In the genomic region with DNA sequence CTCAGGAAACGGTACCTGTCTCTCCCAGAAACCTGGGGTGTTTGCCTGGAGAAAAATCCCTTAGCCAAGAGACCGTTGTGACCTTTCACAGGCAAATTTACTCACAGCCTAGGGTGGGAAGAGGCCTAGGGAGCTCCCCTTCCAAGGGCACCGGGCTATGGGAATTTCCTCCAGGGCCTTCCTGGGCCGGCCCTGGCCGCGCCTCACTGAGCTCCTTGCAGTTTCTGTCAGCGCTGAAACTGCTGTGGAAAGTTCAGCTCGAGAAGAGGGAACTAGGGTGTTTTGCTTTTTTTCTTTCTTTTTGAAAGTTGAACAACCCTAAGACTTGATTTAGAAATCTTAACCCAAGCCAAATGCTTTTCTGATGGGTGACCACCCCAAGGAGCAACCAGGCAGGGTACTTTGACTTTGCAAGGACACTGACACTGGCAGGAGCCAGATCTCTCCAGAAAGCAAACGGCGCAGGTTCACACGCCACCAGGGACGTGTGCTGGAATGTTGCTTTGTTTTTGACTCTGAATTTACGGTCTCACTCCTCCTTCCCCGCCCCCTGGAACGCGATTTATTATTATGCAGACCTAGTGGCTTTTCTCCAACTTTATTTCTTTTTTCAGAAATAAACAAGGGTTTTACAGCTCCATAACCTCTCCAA, we compare ENCODE assay signal across 8 cellular contexts.
DNase-seq lines count a peak whose midpoint lies in the region; ATAC-seq and TF ChIP-seq lines count a peak whose summit lies in the region.

No MANE protein-coding gene starts in this region.

- H3K36me3 ChIP-seq in HCT116 (ENCODE audit: control insufficient read depth in 1 of 2, insufficient read depth in 2 of 2, low read length in 2 of 2) (no peaks in the 10 kb centered on the region), Peyer's patch (no peaks in the 10 kb centered on the region)

- H3K9me3 ChIP-seq in HCT116 (ENCODE audit: control insufficient read depth in 1 of 2, insufficient read depth in 1 of 2, low read depth in 1 of 2, low read length in 2 of 2) (no peaks in the 10 kb centered on the region), Peyer's patch (no peaks in the 10 kb centered on the region)

- H3K27me3 ChIP-seq in HCT116 (ENCODE audit: insufficient read depth, low read length), result no peaks in the 10 kb centered on the region
- H3K27me3 ChIP-seq in Peyer's patch, result no peaks in the 10 kb centered on the region

- TF ChIP-seq POLR2A in HCT116 (IDR thresholded peaks at IDR 0.05; ENCODE audit: borderline replicate concordance, extremely low read depth, insufficient read depth, insufficient read length) (no peak), Peyer's patch (IDR thresholded peaks at IDR 0.05) (no peak)

- H3K27ac ChIP-seq in HCT116 (ENCODE audit: low read depth, low read length) (no peak overlapping the region), Peyer's patch (peak overlapping the region; percentile 64 to 84 (median 69))

- CTCF ChIA-PET in HCT116 (lab: Charles Lee), result interaction anchor here (1.6 kb wide), 1 partner anchor 277 kb away, joined by 3 read pairs; no protein-coding TSS in a partner anchor

- no peak for TF ChIP-seq CTCF in GM12864 (IDR thresholded peaks at IDR 0.05; ENCODE audit: low read depth, low read length, missing control alignments)
- no peak for TF ChIP-seq CTCF in HCT116 (IDR thresholded peaks at IDR 0.05 in 2 of 3, conservative IDR thresholded peaks at IDR 0.05 in 1 of 3; ENCODE audit: borderline replicate concordance in 1 of 3, insufficient read depth in 1 of 3, low read depth in 2 of 3, low read length in 2 of 3)
- peak in 1 of 6 experiments; percentile 5 for TF ChIP-seq CTCF in Peyer's patch (IDR thresholded peaks at IDR 0.05)

- no TSS peak for BruUV-seq in HCT116 (replicated peaks; lab: Mats Ljungman, UMichigan)

- no peak overlapping the region for H3K4me2 ChIP-seq in HCT116 (ENCODE audit: low read length)

- POLR2A ChIA-PET in HCT116 (lab: Charles Lee), result no interaction called here

- H3K9ac ChIP-seq in HCT116 (ENCODE audit: low read length), result no peak overlapping the region

- peak overlapping the region; percentile 17 for H2AFZ ChIP-seq in HCT116 (ENCODE audit: low read depth, low read length, poor library complexity, severe bottlenecking)

- H3K4me1 ChIP-seq in HCT116 (ENCODE audit: control insufficient read depth in 1 of 2, insufficient read depth in 2 of 2, low read length in 2 of 2) (peaks cover 0 to 17% of the 10 kb centered on the region in 2 experiments; a peak in 2 of 4 replicates), Peyer's patch (peaks cover 0 to 10% (median under 1%) of the 10 kb centered on the region in 4 donors)

- no peaks in the 10 kb centered on the region for H3K9me2 ChIP-seq in HCT116 (ENCODE audit: insufficient read depth)

- H4K20me1 ChIP-seq in HCT116 (ENCODE audit: insufficient read depth), result no peaks in the 10 kb centered on the region

- intact Hi-C loops in HCT116 (cut with micrococcal nuclease), result no loop called here
- intact Hi-C loops in Right ventricle myocardium superior (cut with DNase I), result no loop called here

- no peak for ATAC-seq in HCT116
- ATAC-seq in Right ventricle myocardium superior (ENCODE audit: poor library complexity), result peak; percentile 71

- RAD21 ChIA-PET in HCT116 (lab: Charles Lee; ENCODE audit: low non-redundant PET in 1 of 2, low total read pairs in 2 of 2, uncharacterized antibody in 2 of 2, unreplicated experiment in 2 of 2), result no interaction called here

- TF ChIP-seq RAD21 in HCT116 (IDR thresholded peaks at IDR 0.05; ENCODE audit: low read depth), result no peak

- no peak for DNase-seq in GM12864 (ENCODE audit: low read depth)
- DNase-seq in HCT116 (ENCODE audit: low read depth, low spot score), result no peak
- peak in 2 of 3 donors; percentile 58 to 67 for DNase-seq in Peyer's patch
- peak; percentile 54 for DNase-seq in Right ventricle myocardium superior
- peak; percentile 7 for DNase-seq in putamen (ENCODE audit: low spot score)
- DNase-seq in stimulated activated CD4-positive, alpha-beta T cell treated with anti-CD3 and anti-CD28 coated beads, Interleukin-4, amount 100 ng/mL, for 24 hours, result no peak
- DNase-seq in activated gamma-delta T cell treated with Interleukin-2 at 50 U/mL for 16 hours, result no peak
- DNase-seq in COLO668 (lab: John Stamatoyannopoulos, UW; ENCODE audit: unreplicated experiment), result no peak

- H3K4me3 ChIP-seq in GM12864 (ENCODE audit: low read depth, low read length) (peak overlapping the region; percentile 44), HCT116 (replicated peaks in 1 of 2; ENCODE audit: low read depth in 1 of 2, low read length in 2 of 2) (no peak overlapping the region), Peyer's patch (peak overlapping the region in 1 of 4 donors; percentile 11)

- no peaks in the 10 kb centered on the region for H3K79me2 ChIP-seq in HCT116 (ENCODE audit: insufficient read depth, low read length)

TF ChIP-seq in HCT116, 20 proteins besides CTCF, POLR2A, EP300 and RAD21:
- TF ChIP-seq SP1 (IDR thresholded peaks at IDR 0.05; ENCODE audit: low read depth), result no peak
- TF ChIP-seq YY1 (IDR thresholded peaks at IDR 0.05; ENCODE audit: extremely low read depth, insufficient replicate concordance, low read depth, low read length), result no peak
- no peak for TF ChIP-seq FOSL1 (IDR thresholded peaks at IDR 0.05; ENCODE audit: low read depth)
- no peak for TF ChIP-seq EZH2phosphoT487 (IDR thresholded peaks at IDR 0.05; ENCODE audit: borderline replicate concordance)
- no peak for TF ChIP-seq TCF7L2 (IDR thresholded peaks at IDR 0.05; ENCODE audit: borderline replicate concordance, extremely low read depth, insufficient read depth, insufficient read length)
- no peak for TF ChIP-seq ZFX (IDR thresholded peaks at IDR 0.05)
- no peak for TF ChIP-seq EGR1 (IDR thresholded peaks at IDR 0.05; ENCODE audit: low read depth)
- no peak for TF ChIP-seq ZNF274 (IDR thresholded peaks at IDR 0.05; ENCODE audit: low read depth, low read length)
- TF ChIP-seq, protein P1, sequence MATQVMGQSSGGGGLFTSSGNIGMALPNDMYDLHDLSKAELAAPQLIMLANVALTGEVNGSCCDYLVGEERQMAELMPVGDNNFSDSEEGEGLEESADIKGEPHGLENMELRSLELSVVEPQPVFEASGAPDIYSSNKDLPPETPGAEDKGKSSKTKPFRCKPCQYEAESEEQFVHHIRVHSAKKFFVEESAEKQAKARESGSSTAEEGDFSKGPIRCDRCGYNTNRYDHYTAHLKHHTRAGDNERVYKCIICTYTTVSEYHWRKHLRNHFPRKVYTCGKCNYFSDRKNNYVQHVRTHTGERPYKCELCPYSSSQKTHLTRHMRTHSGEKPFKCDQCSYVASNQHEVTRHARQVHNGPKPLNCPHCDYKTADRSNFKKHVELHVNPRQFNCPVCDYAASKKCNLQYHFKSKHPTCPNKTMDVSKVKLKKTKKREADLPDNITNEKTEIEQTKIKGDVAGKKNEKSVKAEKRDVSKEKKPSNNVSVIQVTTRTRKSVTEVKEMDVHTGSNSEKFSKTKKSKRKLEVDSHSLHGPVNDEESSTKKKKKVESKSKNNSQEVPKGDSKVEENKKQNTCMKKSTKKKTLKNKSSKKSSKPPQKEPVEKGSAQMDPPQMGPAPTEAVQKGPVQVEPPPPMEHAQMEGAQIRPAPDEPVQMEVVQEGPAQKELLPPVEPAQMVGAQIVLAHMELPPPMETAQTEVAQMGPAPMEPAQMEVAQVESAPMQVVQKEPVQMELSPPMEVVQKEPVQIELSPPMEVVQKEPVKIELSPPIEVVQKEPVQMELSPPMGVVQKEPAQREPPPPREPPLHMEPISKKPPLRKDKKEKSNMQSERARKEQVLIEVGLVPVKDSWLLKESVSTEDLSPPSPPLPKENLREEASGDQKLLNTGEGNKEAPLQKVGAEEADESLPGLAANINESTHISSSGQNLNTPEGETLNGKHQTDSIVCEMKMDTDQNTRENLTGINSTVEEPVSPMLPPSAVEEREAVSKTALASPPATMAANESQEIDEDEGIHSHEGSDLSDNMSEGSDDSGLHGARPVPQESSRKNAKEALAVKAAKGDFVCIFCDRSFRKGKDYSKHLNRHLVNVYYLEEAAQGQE (IDR thresholded peaks at IDR 0.05; ENCODE audit: low read depth), result no peak
- no peak for TF ChIP-seq CBX3 (IDR thresholded peaks at IDR 0.05; ENCODE audit: low read depth)
- no peak for TF ChIP-seq EZH2 (IDR thresholded peaks at IDR 0.05)
- no peak for TF ChIP-seq ELF1 (IDR thresholded peaks at IDR 0.05; ENCODE audit: borderline replicate concordance, low read depth)
- no peak for TF ChIP-seq CEBPB (IDR thresholded peaks at IDR 0.05; ENCODE audit: low read depth)
- TF ChIP-seq, protein P2, sequence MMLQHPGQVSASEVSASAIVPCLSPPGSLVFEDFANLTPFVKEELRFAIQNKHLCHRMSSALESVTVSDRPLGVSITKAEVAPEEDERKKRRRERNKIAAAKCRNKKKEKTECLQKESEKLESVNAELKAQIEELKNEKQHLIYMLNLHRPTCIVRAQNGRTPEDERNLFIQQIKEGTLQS (IDR thresholded peaks at IDR 0.05), result no peak

Comparison
In these comparisons a context has a peak if more than half of its experiments do, and no peak if none do; other contexts are left out.
1. DNase-seq: peak in Peyer's patch (2 of 3), Right ventricle myocardium superior (single experiment) and putamen (single experiment); none in GM12864 (single experiment), HCT116 (single experiment), stimulated activated CD4-positive, alpha-beta T cell treated with anti-CD3 and anti-CD28 coated beads, Interleukin-4, amount 100 ng/mL, for 24 hours (single experiment), activated gamma-delta T cell treated with Interleukin-2 at 50 U/mL for 16 hours (single experiment) and COLO668 (single experiment).